In the genomic region with DNA sequence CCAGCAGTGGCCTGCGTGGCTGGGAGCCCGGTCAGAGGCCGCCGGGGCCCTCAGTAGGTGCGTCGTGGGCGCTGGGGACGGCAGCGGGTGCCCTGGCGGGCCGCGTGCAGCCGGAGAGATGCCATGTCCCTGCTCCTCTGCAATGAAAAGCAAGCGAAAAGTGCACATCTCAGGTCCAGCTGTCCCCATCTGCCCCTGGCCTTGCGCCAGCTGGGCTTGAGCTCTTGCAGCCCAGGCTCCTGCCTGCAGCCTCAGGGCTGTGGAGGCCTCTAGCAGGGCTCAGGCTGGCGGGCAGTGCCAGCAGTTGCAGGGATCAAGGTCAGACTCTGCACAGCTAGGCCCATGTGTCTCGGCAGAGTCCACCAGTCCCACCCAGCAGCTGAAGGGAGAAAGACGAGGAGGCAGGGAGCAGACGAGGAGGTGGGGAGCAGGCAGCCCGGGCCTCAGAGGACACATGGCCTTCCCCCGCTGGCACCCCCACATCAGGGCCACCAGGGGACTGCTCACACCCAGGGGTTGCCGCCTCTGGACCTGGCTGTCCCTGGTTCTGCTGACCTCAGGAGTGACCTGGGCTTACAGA, we compare ENCODE assay signal across 1 cellular context.
TF ChIP-seq lines count a peak whose summit lies in the region.

No MANE protein-coding gene starts in this region.

TF ChIP-seq in HepG2, 621 proteins besides CTCF, POLR2A, EP300 and RAD21 (continued from another document and continues in another):
- TF ChIP-seq, protein P1, sequence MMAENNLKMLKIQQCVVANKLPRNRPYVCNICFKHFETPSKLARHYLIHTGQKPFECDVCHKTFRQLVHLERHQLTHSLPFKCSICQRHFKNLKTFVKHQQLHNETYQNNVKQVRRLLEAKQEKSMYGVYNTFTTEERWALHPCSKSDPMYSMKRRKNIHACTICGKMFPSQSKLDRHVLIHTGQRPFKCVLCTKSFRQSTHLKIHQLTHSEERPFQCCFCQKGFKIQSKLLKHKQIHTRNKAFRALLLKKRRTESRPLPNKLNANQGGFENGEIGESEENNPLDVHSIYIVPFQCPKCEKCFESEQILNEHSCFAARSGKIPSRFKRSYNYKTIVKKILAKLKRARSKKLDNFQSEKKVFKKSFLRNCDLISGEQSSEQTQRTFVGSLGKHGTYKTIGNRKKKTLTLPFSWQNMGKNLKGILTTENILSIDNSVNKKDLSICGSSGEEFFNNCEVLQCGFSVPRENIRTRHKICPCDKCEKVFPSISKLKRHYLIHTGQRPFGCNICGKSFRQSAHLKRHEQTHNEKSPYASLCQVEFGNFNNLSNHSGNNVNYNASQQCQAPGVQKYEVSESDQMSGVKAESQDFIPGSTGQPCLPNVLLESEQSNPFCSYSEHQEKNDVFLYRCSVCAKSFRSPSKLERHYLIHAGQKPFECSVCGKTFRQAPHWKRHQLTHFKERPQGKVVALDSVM (CRISPR knock-in tag; IDR thresholded peaks at IDR 0.05) = peak; percentile 67; the same call in 1 of the 2 replicates
- TF ChIP-seq SAFB2 (CRISPR knock-in tag; IDR thresholded peaks at IDR 0.05; ENCODE audit: borderline replicate concordance, low read depth) (0 out of 2 replicates have a peak, but pooled peaks have one; percentile 94), ZNF296 (CRISPR knock-in tag; conservative IDR thresholded peaks at IDR 0.05) (peak; percentile 86; the same call in 1 of the 2 replicates), XRCC5 (optimal IDR thresholded peaks at IDR 0.05; ENCODE audit: low read length) (no peak), BRCA1 (CRISPR knock-in tag; IDR thresholded peaks at IDR 0.05) (no peak), ZNF205 (CRISPR knock-in tag; IDR thresholded peaks at IDR 0.05) (no peak; the same call in 1 of the 2 replicates), ESRRA (CRISPR knock-in tag; IDR thresholded peaks at IDR 0.05; ENCODE audit: low read depth) (peak; percentile 55; the same call in 1 of the 2 replicates), ZFP37 (CRISPR knock-in tag; IDR thresholded peaks at IDR 0.05; ENCODE audit: borderline replicate concordance) (peak; percentile 54; the same call in 1 of the 2 replicates), CCDC6 (CRISPR knock-in tag; IDR thresholded peaks at IDR 0.05) (no peak), PTBP1 (IDR thresholded peaks at IDR 0.05; ENCODE audit: low read depth, low read length, poor library complexity, severe bottlenecking) (peak; percentile 79), POGZ (CRISPR knock-in tag; IDR thresholded peaks at IDR 0.05) (no peak; the same call in 1 of the 2 replicates), KLF6 (CRISPR knock-in tag; IDR thresholded peaks at IDR 0.05) (no peak), ZFP41 (CRISPR knock-in tag; IDR thresholded peaks at IDR 0.05; ENCODE audit: borderline replicate concordance) (no peak), ZNF558 (CRISPR knock-in tag; IDR thresholded peaks at IDR 0.05; ENCODE audit: borderline replicate concordance) (no peak; the same call in 1 of the 2 replicates), SIX4 (CRISPR knock-in tag; IDR thresholded peaks at IDR 0.05) (no peak), NCOA5 (CRISPR knock-in tag; IDR thresholded peaks at IDR 0.05) (no peak), CHCHD3 (CRISPR knock-in tag; IDR thresholded peaks at IDR 0.05) (no peak), ZNF224 (CRISPR knock-in tag; IDR thresholded peaks at IDR 0.05) (no peak), ZNF484 (CRISPR knock-in tag; IDR thresholded peaks at IDR 0.05; ENCODE audit: borderline replicate concordance, low read depth) (no peak), MATR3 (CRISPR knock-in tag; IDR thresholded peaks at IDR 0.05) (no peak), BCL6 (CRISPR knock-in tag; IDR thresholded peaks at IDR 0.05) (peak; percentile 58), YY1 (IDR thresholded peaks at IDR 0.05; ENCODE audit: insufficient read depth, insufficient replicate concordance, low read depth, low read length) (peak; percentile 10), SKI (IDR thresholded peaks at IDR 0.05; ENCODE audit: partially characterized antibody) (peak; percentile 76), ZNF207 (IDR thresholded peaks at IDR 0.05; ENCODE audit: borderline replicate concordance) (no peak), TBX2 (CRISPR knock-in tag; IDR thresholded peaks at IDR 0.05; ENCODE audit: borderline replicate concordance) (peak; percentile 27; the same call in 1 of the 2 replicates), ZNF234 (CRISPR knock-in tag; conservative IDR thresholded peaks at IDR 0.05) (0 out of 2 replicates have a peak, but pooled peaks have one; percentile 23), RELA (CRISPR knock-in tag; IDR thresholded peaks at IDR 0.05) (no peak), KAT7 (CRISPR knock-in tag; IDR thresholded peaks at IDR 0.05; ENCODE audit: borderline replicate concordance) (no peak), ETV5 (CRISPR knock-in tag; IDR thresholded peaks at IDR 0.05; ENCODE audit: borderline replicate concordance) (no peak; the same call in 1 of the 2 replicates)
- TF ChIP-seq, protein P2, sequence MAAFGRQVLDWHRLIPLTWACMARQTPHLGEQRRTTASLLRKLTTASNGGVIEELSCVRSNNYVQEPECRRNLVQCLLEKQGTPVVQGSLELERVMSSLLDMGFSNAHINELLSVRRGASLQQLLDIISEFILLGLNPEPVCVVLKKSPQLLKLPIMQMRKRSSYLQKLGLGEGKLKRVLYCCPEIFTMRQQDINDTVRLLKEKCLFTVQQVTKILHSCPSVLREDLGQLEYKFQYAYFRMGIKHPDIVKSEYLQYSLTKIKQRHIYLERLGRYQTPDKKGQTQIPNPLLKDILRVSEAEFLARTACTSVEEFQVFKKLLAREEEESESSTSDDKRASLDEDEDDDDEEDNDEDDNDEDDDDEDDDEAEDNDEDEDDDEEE (CRISPR knock-in tag; IDR thresholded peaks at IDR 0.05) = 0 out of 2 replicates have a peak, but pooled peaks have one; percentile 58
- TF ChIP-seq, protein P3, sequence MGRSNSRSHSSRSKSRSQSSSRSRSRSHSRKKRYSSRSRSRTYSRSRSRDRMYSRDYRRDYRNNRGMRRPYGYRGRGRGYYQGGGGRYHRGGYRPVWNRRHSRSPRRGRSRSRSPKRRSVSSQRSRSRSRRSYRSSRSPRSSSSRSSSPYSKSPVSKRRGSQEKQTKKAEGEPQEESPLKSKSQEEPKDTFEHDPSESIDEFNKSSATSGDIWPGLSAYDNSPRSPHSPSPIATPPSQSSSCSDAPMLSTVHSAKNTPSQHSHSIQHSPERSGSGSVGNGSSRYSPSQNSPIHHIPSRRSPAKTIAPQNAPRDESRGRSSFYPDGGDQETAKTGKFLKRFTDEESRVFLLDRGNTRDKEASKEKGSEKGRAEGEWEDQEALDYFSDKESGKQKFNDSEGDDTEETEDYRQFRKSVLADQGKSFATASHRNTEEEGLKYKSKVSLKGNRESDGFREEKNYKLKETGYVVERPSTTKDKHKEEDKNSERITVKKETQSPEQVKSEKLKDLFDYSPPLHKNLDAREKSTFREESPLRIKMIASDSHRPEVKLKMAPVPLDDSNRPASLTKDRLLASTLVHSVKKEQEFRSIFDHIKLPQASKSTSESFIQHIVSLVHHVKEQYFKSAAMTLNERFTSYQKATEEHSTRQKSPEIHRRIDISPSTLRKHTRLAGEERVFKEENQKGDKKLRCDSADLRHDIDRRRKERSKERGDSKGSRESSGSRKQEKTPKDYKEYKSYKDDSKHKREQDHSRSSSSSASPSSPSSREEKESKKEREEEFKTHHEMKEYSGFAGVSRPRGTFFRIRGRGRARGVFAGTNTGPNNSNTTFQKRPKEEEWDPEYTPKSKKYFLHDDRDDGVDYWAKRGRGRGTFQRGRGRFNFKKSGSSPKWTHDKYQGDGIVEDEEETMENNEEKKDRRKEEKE (IDR thresholded peaks at IDR 0.05) = no peak
- TF ChIP-seq, protein P4, sequence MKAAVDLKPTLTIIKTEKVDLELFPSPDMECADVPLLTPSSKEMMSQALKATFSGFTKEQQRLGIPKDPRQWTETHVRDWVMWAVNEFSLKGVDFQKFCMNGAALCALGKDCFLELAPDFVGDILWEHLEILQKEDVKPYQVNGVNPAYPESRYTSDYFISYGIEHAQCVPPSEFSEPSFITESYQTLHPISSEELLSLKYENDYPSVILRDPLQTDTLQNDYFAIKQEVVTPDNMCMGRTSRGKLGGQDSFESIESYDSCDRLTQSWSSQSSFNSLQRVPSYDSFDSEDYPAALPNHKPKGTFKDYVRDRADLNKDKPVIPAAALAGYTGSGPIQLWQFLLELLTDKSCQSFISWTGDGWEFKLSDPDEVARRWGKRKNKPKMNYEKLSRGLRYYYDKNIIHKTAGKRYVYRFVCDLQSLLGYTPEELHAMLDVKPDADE (CRISPR knock-in tag; IDR thresholded peaks at IDR 0.05) = no peak
- TF ChIP-seq, protein P5, sequence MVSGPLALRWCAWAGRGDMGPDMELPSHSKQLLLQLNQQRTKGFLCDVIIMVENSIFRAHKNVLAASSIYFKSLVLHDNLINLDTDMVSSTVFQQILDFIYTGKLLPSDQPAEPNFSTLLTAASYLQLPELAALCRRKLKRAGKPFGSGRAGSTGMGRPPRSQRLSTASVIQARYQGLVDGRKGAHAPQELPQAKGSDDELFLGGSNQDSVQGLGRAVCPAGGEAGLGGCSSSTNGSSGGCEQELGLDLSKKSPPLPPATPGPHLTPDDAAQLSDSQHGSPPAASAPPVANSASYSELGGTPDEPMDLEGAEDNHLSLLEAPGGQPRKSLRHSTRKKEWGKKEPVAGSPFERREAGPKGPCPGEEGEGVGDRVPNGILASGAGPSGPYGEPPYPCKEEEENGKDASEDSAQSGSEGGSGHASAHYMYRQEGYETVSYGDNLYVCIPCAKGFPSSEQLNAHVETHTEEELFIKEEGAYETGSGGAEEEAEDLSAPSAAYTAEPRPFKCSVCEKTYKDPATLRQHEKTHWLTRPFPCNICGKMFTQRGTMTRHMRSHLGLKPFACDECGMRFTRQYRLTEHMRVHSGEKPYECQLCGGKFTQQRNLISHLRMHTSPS (CRISPR knock-in tag; IDR thresholded peaks at IDR 0.05; ENCODE audit: low read depth) = peak; percentile 99
- TF ChIP-seq, protein P6, sequence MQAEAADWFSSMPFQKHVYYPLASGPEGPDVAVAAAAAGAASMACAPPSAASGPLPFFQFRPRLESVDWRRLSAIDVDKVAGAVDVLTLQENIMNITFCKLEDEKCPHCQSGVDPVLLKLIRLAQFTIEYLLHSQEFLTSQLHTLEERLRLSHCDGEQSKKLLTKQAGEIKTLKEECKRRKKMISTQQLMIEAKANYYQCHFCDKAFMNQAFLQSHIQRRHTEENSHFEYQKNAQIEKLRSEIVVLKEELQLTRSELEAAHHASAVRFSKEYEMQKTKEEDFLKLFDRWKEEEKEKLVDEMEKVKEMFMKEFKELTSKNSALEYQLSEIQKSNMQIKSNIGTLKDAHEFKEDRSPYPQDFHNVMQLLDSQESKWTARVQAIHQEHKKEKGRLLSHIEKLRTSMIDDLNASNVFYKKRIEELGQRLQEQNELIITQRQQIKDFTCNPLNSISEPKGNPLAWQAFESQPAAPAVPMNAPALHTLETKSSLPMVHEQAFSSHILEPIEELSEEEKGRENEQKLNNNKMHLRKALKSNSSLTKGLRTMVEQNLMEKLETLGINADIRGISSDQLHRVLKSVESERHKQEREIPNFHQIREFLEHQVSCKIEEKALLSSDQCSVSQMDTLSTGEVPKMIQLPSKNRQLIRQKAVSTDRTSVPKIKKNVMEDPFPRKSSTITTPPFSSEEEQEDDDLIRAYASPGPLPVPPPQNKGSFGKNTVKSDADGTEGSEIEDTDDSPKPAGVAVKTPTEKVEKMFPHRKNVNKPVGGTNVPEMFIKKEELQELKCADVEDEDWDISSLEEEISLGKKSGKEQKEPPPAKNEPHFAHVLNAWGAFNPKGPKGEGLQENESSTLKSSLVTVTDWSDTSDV (CRISPR knock-in tag; IDR thresholded peaks at IDR 0.05) = peak; percentile 64
- TF ChIP-seq, protein P7, sequence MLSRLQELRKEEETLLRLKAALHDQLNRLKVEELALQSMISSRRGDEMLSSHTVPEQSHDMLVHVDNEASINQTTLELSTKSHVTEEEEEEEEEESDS (CRISPR knock-in tag; IDR thresholded peaks at IDR 0.05; ENCODE audit: borderline replicate concordance) = no peak
- TF ChIP-seq, protein P8, sequence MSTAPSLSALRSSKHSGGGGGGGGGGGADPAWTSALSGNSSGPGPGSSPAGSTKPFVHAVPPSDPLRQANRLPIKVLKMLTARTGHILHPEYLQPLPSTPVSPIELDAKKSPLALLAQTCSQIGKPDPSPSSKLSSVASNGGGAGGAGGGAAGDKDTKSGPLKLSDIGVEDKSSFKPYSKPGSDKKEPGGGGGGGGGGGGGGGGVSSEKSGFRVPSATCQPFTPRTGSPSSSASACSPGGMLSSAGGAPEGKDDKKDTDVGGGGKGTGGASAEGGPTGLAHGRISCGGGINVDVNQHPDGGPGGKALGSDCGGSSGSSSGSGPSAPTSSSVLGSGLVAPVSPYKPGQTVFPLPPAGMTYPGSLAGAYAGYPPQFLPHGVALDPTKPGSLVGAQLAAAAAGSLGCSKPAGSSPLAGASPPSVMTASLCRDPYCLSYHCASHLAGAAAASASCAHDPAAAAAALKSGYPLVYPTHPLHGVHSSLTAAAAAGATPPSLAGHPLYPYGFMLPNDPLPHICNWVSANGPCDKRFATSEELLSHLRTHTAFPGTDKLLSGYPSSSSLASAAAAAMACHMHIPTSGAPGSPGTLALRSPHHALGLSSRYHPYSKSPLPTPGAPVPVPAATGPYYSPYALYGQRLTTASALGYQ (CRISPR knock-in tag; IDR thresholded peaks at IDR 0.05) = 0 out of 2 replicates have a peak, but pooled peaks have one; percentile 6
- TF ChIP-seq, protein P9, sequence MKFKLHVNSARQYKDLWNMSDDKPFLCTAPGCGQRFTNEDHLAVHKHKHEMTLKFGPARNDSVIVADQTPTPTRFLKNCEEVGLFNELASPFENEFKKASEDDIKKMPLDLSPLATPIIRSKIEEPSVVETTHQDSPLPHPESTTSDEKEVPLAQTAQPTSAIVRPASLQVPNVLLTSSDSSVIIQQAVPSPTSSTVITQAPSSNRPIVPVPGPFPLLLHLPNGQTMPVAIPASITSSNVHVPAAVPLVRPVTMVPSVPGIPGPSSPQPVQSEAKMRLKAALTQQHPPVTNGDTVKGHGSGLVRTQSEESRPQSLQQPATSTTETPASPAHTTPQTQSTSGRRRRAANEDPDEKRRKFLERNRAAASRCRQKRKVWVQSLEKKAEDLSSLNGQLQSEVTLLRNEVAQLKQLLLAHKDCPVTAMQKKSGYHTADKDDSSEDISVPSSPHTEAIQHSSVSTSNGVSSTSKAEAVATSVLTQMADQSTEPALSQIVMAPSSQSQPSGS (CRISPR knock-in tag; IDR thresholded peaks at IDR 0.05) = 0 out of 2 replicates have a peak, but pooled peaks have one; percentile 25
- TF ChIP-seq, protein P10, sequence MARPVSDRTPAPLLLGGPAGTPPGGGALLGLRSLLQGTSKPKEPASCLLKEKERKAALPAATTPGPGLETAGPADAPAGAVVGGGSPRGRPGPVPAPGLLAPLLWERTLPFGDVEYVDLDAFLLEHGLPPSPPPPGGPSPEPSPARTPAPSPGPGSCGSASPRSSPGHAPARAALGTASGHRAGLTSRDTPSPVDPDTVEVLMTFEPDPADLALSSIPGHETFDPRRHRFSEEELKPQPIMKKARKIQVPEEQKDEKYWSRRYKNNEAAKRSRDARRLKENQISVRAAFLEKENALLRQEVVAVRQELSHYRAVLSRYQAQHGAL (CRISPR knock-in tag; IDR thresholded peaks at IDR 0.05; ENCODE audit: not compliant biosample characterization) = no peak
- TF ChIP-seq, protein P11, sequence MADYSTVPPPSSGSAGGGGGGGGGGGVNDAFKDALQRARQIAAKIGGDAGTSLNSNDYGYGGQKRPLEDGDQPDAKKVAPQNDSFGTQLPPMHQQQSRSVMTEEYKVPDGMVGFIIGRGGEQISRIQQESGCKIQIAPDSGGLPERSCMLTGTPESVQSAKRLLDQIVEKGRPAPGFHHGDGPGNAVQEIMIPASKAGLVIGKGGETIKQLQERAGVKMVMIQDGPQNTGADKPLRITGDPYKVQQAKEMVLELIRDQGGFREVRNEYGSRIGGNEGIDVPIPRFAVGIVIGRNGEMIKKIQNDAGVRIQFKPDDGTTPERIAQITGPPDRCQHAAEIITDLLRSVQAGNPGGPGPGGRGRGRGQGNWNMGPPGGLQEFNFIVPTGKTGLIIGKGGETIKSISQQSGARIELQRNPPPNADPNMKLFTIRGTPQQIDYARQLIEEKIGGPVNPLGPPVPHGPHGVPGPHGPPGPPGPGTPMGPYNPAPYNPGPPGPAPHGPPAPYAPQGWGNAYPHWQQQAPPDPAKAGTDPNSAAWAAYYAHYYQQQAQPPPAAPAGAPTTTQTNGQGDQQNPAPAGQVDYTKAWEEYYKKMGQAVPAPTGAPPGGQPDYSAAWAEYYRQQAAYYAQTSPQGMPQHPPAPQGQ (CRISPR knock-in tag; IDR thresholded peaks at IDR 0.05; ENCODE audit: borderline replicate concordance) = no peak; the same call in 1 of the 2 replicates
